ENCODE assay signal across 1 cellular context in genomic region chr14:35338731-35339405, GRCh38.
TF ChIP-seq lines count a peak whose summit lies in the region.

No MANE protein-coding gene starts in this region.

TF ChIP-seq in HepG2, 621 proteins besides CTCF, POLR2A, EP300 and RAD21:
- TF ChIP-seq FOXO1 (CRISPR knock-in tag; IDR thresholded peaks at IDR 0.05) (peak; percentile 17; the same call in 1 of the 2 replicates), ZNF839 (CRISPR knock-in tag; IDR thresholded peaks at IDR 0.05; ENCODE audit: borderline replicate concordance) (no peak), MYNN (CRISPR knock-in tag; IDR thresholded peaks at IDR 0.05; ENCODE audit: low read depth) (no peak), NFIC (IDR thresholded peaks at IDR 0.05; ENCODE audit: low read length) (no peak), RXRA (CRISPR knock-in tag; IDR thresholded peaks at IDR 0.05) (peak; percentile 18; the same call in 1 of the 2 replicates), ZNF687 (CRISPR knock-in tag; IDR thresholded peaks at IDR 0.05) (peak; percentile 23), ZHX1 (CRISPR knock-in tag; IDR thresholded peaks at IDR 0.05; ENCODE audit: low read depth) (no peak), XRCC5 (optimal IDR thresholded peaks at IDR 0.05; ENCODE audit: low read length) (peak; percentile 47), TCF12 (IDR thresholded peaks at IDR 0.05) (no peak), TCF12 (CRISPR knock-in tag; IDR thresholded peaks at IDR 0.05) (0 out of 2 replicates have a peak, but pooled peaks have one; percentile 39)
- TF ChIP-seq, protein P1, sequence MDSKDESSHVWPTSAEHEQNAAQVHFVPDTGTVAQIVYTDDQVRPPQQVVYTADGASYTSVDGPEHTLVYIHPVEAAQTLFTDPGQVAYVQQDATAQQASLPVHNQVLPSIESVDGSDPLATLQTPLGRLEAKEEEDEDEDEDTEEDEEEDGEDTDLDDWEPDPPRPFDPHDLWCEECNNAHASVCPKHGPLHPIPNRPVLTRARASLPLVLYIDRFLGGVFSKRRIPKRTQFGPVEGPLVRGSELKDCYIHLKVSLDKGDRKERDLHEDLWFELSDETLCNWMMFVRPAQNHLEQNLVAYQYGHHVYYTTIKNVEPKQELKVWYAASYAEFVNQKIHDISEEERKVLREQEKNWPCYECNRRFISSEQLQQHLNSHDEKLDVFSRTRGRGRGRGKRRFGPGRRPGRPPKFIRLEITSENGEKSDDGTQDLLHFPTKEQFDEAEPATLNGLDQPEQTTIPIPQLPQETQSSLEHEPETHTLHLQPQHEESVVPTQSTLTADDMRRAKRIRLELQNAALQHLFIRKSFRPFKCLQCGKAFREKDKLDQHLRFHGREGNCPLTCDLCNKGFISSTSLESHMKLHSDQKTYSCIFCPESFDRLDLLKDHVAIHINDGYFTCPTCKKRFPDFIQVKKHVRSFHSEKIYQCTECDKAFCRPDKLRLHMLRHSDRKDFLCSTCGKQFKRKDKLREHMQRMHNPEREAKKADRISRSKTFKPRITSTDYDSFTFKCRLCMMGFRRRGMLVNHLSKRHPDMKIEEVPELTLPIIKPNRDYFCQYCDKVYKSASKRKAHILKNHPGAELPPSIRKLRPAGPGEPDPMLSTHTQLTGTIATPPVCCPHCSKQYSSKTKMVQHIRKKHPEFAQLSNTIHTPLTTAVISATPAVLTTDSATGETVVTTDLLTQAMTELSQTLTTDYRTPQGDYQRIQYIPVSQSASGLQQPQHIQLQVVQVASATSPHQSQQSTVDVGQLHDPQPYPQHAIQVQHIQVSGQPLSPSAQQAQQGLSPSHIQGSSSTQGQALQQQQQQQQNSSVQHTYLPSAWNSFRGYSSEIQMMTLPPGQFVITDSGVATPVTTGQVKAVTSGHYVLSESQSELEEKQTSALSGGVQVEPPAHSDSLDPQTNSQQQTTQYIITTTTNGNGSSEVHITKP (CRISPR knock-in tag; IDR thresholded peaks at IDR 0.05; ENCODE audit: low read depth) = no peak
- TF ChIP-seq, protein P2, sequence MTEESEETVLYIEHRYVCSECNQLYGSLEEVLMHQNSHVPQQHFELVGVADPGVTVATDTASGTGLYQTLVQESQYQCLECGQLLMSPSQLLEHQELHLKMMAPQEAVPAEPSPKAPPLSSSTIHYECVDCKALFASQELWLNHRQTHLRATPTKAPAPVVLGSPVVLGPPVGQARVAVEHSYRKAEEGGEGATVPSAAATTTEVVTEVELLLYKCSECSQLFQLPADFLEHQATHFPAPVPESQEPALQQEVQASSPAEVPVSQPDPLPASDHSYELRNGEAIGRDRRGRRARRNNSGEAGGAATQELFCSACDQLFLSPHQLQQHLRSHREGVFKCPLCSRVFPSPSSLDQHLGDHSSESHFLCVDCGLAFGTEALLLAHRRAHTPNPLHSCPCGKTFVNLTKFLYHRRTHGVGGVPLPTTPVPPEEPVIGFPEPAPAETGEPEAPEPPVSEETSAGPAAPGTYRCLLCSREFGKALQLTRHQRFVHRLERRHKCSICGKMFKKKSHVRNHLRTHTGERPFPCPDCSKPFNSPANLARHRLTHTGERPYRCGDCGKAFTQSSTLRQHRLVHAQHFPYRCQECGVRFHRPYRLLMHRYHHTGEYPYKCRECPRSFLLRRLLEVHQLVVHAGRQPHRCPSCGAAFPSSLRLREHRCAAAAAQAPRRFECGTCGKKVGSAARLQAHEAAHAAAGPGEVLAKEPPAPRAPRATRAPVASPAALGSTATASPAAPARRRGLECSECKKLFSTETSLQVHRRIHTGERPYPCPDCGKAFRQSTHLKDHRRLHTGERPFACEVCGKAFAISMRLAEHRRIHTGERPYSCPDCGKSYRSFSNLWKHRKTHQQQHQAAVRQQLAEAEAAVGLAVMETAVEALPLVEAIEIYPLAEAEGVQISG (CRISPR knock-in tag; IDR thresholded peaks at IDR 0.05) = 0 out of 2 replicates have a peak, but pooled peaks have one; percentile 11
